ENCODE assay signal across 1 cellular context in the genomic region with DNA sequence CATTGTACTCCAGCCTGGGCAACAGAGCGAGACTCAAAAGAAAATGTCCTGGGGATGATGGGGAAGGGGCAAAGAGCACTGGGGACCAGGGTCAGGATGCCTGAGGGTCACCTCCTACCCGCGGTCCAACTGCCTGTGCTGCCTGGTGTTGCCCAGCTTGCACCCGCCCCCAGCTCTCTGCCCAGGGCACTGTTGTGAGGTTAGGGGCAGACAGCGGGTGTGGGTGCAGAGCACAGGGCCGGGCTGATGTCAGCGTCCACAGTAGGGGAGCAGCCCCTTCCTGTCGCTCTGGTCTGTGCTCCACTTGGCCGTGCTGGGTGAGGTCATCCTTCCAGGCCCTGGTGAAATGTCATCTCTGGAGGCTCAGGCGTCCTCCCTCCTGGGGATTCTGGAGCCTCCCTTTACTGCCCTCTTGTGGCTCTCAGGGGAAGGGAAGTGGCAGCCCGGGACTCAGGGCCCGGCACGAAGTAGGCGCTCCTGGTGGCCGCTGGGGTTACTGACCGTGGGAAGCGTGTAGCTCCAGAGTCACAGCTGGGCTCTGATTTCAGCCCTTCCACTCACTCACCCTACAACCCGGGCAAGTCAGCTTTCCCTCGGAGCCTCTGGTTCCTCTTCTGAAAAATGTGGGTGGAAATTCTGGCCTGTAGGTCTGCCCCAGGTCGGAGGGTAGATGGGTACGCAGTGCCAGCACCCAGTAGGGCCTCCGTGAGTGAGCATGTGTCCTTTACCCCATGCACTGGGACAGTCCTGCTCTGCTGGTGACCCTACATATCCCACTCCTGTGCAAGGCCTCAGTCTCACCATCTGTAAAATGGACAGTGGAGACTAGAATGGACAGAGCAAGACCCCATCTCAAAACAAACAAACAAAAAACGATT.
TF ChIP-seq lines count a peak whose summit lies in the region.

No MANE protein-coding gene starts in this region.

TF ChIP-seq in HEK293, 187 proteins besides CTCF, POLR2A, EP300 and RAD21 (continued from another document and continues in another):
- TF ChIP-seq ZNF701 (tag by site-specific recombination; IDR thresholded peaks at IDR 0.05) (no peak), ZNF324 (tag by site-specific recombination; IDR thresholded peaks at IDR 0.05) (peak; percentile 61; the same call in 1 of the 2 replicates), GFI1B (tag by site-specific recombination; IDR thresholded peaks at IDR 0.05) (no peak), ZNF510 (tag by site-specific recombination; IDR thresholded peaks at IDR 0.05; ENCODE audit: insufficient replicate concordance) (no peak), ZNF791 (tag by site-specific recombination; IDR thresholded peaks at IDR 0.05) (no peak), ZNF658 (tag by site-specific recombination; IDR thresholded peaks at IDR 0.05) (no peak), ZNF416 (tag by site-specific recombination; IDR thresholded peaks at IDR 0.05) (no peak), RBAK (tag by site-specific recombination; IDR thresholded peaks at IDR 0.05) (no peak), ZBTB17 (tag by site-specific recombination; IDR thresholded peaks at IDR 0.05) (peak; percentile 92), ZNF266 (tag by site-specific recombination; IDR thresholded peaks at IDR 0.05; ENCODE audit: low read depth) (no peak), SP7 (tag by site-specific recombination; IDR thresholded peaks at IDR 0.05) (peak; percentile 87), ZNF354C (tag by site-specific recombination; IDR thresholded peaks at IDR 0.05; ENCODE audit: borderline replicate concordance, low read depth) (no peak), ZNF394 (tag by site-specific recombination; IDR thresholded peaks at IDR 0.05; ENCODE audit: borderline replicate concordance) (peak; percentile 65), ZNF175 (tag by site-specific recombination; IDR thresholded peaks at IDR 0.05) (no peak), ZNF274 (IDR thresholded peaks at IDR 0.05; ENCODE audit: low read length) (no peak), ZNF274 (tag by site-specific recombination; IDR thresholded peaks at IDR 0.05; ENCODE audit: borderline replicate concordance) (no peak), ZNF138 (tag by site-specific recombination; IDR thresholded peaks at IDR 0.05; ENCODE audit: borderline replicate concordance) (no peak), GLIS1 (tag by site-specific recombination; IDR thresholded peaks at IDR 0.05) (peak; percentile 94), ZFP69B (tag by site-specific recombination; IDR thresholded peaks at IDR 0.05) (peak; percentile 58; the same call in 1 of the 2 replicates), ZNF24 (tag by site-specific recombination; IDR thresholded peaks at IDR 0.05) (no peak; the same call in 1 of the 2 replicates), ZNF585B (tag by site-specific recombination; IDR thresholded peaks at IDR 0.05) (no peak), ZNF311 (tag by site-specific recombination; IDR thresholded peaks at IDR 0.05; ENCODE audit: borderline replicate concordance) (no peak), ZNF112 (tag by site-specific recombination; IDR thresholded peaks at IDR 0.05) (no peak), BCL11B (tag by site-specific recombination; IDR thresholded peaks at IDR 0.05; ENCODE audit: low read depth) (peak; percentile 14; the same call in 1 of the 2 replicates), ZNF404 (tag by site-specific recombination; IDR thresholded peaks at IDR 0.05) (no peak), BCL11A (tag by site-specific recombination; IDR thresholded peaks at IDR 0.05; ENCODE audit: low read depth) (peak; percentile 72; the same call in 1 of the 2 replicates), EGR2 (tag by site-specific recombination; IDR thresholded peaks at IDR 0.05; ENCODE audit: low read depth) (peak; percentile 30; the same call in 1 of the 2 replicates)
- TF ChIP-seq, protein P1, sequence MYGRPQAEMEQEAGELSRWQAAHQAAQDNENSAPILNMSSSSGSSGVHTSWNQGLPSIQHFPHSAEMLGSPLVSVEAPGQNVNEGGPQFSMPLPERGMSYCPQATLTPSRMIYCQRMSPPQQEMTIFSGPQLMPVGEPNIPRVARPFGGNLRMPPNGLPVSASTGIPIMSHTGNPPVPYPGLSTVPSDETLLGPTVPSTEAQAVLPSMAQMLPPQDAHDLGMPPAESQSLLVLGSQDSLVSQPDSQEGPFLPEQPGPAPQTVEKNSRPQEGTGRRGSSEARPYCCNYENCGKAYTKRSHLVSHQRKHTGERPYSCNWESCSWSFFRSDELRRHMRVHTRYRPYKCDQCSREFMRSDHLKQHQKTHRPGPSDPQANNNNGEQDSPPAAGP (tag by site-specific recombination; IDR thresholded peaks at IDR 0.05), result peak; percentile 37; the same call in 1 of the 2 replicates
- TF ChIP-seq, protein P2, sequence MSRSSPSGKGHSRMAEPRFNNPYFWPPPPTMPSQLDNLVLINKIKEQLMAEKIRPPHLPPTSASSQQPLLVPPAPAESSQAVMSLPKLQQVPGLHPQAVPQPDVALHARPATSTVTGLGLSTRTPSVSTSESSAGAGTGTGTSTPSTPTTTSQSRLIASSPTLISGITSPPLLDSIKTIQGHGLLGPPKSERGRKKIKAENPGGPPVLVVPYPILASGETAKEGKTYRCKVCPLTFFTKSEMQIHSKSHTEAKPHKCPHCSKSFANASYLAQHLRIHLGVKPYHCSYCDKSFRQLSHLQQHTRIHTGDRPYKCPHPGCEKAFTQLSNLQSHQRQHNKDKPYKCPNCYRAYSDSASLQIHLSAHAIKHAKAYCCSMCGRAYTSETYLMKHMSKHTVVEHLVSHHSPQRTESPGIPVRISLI (tag by site-specific recombination; IDR thresholded peaks at IDR 0.05), result no peak
- TF ChIP-seq, protein P3, sequence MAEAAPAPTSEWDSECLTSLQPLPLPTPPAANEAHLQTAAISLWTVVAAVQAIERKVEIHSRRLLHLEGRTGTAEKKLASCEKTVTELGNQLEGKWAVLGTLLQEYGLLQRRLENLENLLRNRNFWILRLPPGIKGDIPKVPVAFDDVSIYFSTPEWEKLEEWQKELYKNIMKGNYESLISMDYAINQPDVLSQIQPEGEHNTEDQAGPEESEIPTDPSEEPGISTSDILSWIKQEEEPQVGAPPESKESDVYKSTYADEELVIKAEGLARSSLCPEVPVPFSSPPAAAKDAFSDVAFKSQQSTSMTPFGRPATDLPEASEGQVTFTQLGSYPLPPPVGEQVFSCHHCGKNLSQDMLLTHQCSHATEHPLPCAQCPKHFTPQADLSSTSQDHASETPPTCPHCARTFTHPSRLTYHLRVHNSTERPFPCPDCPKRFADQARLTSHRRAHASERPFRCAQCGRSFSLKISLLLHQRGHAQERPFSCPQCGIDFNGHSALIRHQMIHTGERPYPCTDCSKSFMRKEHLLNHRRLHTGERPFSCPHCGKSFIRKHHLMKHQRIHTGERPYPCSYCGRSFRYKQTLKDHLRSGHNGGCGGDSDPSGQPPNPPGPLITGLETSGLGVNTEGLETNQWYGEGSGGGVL (tag by site-specific recombination; IDR thresholded peaks at IDR 0.05), result peak; percentile 35; the same call in 1 of the 2 replicates
- TF ChIP-seq, protein P4, sequence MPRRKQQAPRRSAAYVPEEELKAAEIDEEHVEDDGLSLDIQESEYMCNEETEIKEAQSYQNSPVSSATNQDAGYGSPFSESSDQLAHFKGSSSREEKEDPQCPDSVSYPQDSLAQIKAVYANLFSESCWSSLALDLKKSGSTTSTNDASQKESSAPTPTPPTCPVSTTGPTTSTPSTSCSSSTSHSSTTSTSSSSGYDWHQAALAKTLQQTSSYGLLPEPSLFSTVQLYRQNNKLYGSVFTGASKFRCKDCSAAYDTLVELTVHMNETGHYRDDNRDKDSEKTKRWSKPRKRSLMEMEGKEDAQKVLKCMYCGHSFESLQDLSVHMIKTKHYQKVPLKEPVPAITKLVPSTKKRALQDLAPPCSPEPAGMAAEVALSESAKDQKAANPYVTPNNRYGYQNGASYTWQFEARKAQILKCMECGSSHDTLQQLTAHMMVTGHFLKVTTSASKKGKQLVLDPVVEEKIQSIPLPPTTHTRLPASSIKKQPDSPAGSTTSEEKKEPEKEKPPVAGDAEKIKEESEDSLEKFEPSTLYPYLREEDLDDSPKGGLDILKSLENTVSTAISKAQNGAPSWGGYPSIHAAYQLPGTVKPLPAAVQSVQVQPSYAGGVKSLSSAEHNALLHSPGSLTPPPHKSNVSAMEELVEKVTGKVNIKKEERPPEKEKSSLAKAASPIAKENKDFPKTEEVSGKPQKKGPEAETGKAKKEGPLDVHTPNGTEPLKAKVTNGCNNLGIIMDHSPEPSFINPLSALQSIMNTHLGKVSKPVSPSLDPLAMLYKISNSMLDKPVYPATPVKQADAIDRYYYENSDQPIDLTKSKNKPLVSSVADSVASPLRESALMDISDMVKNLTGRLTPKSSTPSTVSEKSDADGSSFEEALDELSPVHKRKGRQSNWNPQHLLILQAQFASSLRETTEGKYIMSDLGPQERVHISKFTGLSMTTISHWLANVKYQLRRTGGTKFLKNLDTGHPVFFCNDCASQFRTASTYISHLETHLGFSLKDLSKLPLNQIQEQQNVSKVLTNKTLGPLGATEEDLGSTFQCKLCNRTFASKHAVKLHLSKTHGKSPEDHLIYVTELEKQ (tag by site-specific recombination; IDR thresholded peaks at IDR 0.05; ENCODE audit: borderline replicate concordance), result no peak; the same call in 1 of the 2 replicates
- TF ChIP-seq, protein P5, sequence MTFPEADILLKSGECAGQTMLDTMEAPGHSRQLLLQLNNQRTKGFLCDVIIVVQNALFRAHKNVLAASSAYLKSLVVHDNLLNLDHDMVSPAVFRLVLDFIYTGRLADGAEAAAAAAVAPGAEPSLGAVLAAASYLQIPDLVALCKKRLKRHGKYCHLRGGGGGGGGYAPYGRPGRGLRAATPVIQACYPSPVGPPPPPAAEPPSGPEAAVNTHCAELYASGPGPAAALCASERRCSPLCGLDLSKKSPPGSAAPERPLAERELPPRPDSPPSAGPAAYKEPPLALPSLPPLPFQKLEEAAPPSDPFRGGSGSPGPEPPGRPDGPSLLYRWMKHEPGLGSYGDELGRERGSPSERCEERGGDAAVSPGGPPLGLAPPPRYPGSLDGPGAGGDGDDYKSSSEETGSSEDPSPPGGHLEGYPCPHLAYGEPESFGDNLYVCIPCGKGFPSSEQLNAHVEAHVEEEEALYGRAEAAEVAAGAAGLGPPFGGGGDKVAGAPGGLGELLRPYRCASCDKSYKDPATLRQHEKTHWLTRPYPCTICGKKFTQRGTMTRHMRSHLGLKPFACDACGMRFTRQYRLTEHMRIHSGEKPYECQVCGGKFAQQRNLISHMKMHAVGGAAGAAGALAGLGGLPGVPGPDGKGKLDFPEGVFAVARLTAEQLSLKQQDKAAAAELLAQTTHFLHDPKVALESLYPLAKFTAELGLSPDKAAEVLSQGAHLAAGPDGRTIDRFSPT (tag by site-specific recombination; IDR thresholded peaks at IDR 0.05), result peak; percentile 98
- TF ChIP-seq, protein P6, sequence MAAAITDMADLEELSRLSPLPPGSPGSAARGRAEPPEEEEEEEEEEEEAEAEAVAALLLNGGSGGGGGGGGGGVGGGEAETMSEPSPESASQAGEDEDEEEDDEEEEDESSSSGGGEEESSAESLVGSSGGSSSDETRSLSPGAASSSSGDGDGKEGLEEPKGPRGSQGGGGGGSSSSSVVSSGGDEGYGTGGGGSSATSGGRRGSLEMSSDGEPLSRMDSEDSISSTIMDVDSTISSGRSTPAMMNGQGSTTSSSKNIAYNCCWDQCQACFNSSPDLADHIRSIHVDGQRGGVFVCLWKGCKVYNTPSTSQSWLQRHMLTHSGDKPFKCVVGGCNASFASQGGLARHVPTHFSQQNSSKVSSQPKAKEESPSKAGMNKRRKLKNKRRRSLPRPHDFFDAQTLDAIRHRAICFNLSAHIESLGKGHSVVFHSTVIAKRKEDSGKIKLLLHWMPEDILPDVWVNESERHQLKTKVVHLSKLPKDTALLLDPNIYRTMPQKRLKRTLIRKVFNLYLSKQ (tag by site-specific recombination; IDR thresholded peaks at IDR 0.05; ENCODE audit: borderline replicate concordance), result no peak
- TF ChIP-seq, protein P7, sequence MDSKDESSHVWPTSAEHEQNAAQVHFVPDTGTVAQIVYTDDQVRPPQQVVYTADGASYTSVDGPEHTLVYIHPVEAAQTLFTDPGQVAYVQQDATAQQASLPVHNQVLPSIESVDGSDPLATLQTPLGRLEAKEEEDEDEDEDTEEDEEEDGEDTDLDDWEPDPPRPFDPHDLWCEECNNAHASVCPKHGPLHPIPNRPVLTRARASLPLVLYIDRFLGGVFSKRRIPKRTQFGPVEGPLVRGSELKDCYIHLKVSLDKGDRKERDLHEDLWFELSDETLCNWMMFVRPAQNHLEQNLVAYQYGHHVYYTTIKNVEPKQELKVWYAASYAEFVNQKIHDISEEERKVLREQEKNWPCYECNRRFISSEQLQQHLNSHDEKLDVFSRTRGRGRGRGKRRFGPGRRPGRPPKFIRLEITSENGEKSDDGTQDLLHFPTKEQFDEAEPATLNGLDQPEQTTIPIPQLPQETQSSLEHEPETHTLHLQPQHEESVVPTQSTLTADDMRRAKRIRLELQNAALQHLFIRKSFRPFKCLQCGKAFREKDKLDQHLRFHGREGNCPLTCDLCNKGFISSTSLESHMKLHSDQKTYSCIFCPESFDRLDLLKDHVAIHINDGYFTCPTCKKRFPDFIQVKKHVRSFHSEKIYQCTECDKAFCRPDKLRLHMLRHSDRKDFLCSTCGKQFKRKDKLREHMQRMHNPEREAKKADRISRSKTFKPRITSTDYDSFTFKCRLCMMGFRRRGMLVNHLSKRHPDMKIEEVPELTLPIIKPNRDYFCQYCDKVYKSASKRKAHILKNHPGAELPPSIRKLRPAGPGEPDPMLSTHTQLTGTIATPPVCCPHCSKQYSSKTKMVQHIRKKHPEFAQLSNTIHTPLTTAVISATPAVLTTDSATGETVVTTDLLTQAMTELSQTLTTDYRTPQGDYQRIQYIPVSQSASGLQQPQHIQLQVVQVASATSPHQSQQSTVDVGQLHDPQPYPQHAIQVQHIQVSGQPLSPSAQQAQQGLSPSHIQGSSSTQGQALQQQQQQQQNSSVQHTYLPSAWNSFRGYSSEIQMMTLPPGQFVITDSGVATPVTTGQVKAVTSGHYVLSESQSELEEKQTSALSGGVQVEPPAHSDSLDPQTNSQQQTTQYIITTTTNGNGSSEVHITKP (tag by site-specific recombination; IDR thresholded peaks at IDR 0.05), result peak; percentile 81
- TF ChIP-seq, protein P8, sequence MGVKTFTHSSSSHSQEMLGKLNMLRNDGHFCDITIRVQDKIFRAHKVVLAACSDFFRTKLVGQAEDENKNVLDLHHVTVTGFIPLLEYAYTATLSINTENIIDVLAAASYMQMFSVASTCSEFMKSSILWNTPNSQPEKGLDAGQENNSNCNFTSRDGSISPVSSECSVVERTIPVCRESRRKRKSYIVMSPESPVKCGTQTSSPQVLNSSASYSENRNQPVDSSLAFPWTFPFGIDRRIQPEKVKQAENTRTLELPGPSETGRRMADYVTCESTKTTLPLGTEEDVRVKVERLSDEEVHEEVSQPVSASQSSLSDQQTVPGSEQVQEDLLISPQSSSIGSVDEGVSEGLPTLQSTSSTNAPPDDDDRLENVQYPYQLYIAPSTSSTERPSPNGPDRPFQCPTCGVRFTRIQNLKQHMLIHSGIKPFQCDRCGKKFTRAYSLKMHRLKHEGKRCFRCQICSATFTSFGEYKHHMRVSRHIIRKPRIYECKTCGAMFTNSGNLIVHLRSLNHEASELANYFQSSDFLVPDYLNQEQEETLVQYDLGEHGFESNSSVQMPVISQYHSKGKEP (tag by site-specific recombination; IDR thresholded peaks at IDR 0.05), result no peak
- TF ChIP-seq, protein P9, sequence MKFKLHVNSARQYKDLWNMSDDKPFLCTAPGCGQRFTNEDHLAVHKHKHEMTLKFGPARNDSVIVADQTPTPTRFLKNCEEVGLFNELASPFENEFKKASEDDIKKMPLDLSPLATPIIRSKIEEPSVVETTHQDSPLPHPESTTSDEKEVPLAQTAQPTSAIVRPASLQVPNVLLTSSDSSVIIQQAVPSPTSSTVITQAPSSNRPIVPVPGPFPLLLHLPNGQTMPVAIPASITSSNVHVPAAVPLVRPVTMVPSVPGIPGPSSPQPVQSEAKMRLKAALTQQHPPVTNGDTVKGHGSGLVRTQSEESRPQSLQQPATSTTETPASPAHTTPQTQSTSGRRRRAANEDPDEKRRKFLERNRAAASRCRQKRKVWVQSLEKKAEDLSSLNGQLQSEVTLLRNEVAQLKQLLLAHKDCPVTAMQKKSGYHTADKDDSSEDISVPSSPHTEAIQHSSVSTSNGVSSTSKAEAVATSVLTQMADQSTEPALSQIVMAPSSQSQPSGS (tag by site-specific recombination; IDR thresholded peaks at IDR 0.05; ENCODE audit: low read depth), result peak; percentile 96
